28 cellular contexts compared by ENCODE assay signal in genomic region chr9:94039786-94040185, GRCh38.
"Had no signal": no experiment of that assay in that cellular context is flagged by ENCODE, and none has a peak within 500 bp of the region (broad histone marks: within the 10 kb centered on the region; RNA-seq: fewer than 3 reads in every experiment).

No MANE protein-coding gene starts in this region.

- FAIRE-seq: colon, endometrium, endothelial cell of umbilical vein had no signal

- H3K4me3 ChIP-seq: colonic mucosa, coronary artery, dorsolateral prefrontal cortex, esophagus muscularis mucosa, esophagus squamous epithelium, gastrocnemius medialis, gastroesophageal sphincter, heart left ventricle, heart right ventricle, hepatocyte had no signal

- ATAC-seq: effector memory CD8-positive, alpha-beta T cell; esophagus mucosa; foreskin keratinocyte; gastrocnemius medialis; gastroesophageal sphincter; heart left ventricle; heart right ventricle had no signal

- H3K4me1 ChIP-seq: colonic mucosa, esophagus muscularis mucosa, esophagus squamous epithelium, foreskin keratinocyte, gastroesophageal sphincter had no signal

- H3K36me3 ChIP-seq: colonic mucosa, esophagus muscularis mucosa, esophagus squamous epithelium, gastrocnemius medialis, gastroesophageal sphincter had no signal

- H3K27ac ChIP-seq: colonic mucosa, coronary artery, dorsolateral prefrontal cortex, epithelial cell of prostate, esophagus muscularis mucosa, esophagus squamous epithelium, foreskin keratinocyte, gastrocnemius medialis, gastroesophageal sphincter, heart left ventricle, heart right ventricle, hepatocyte had no signal

- H3K9me3 ChIP-seq: colonic mucosa, esophagus muscularis mucosa, esophagus squamous epithelium, gastrocnemius medialis, gastroesophageal sphincter, heart right ventricle had no signal

- DNase-seq: colonic mucosa; cortex of kidney; dermis blood vessel endothelial cell; dorsolateral prefrontal cortex; effector CD4-positive, alpha-beta T cell; effector CD8-positive, alpha-beta T cell; effector memory CD4-positive, alpha-beta T cell; effector memory CD8-positive, alpha-beta T cell; endodermal cell; erythroblast; esophagus squamous epithelium; foreskin fibroblast; foreskin keratinocyte; foreskin melanocyte; gastrocnemius medialis; glutamatergic neuron; head of caudate nucleus; heart left ventricle; heart right ventricle had no signal
